1 cellular context compared by ENCODE assay signal in genomic region chr5:172834570-172835245, GRCh38.
TF ChIP-seq lines count a peak whose summit lies in the region.

No MANE protein-coding gene starts in this region.

TF ChIP-seq in HepG2, 621 proteins besides CTCF, POLR2A, EP300 and RAD21 (continued from another document and continues in another):
- TF ChIP-seq ZBTB42 (CRISPR knock-in tag; IDR thresholded peaks at IDR 0.05) (0 out of 2 replicates have a peak, but pooled peaks have one; percentile 41), GMEB2 (CRISPR knock-in tag; IDR thresholded peaks at IDR 0.05; ENCODE audit: low read depth) (no peak), ZFP36L2 (CRISPR knock-in tag; IDR thresholded peaks at IDR 0.05) (no peak), ZNF781 (CRISPR knock-in tag; IDR thresholded peaks at IDR 0.05; ENCODE audit: borderline replicate concordance, not compliant biosample characterization) (no peak), ZNF605 (CRISPR knock-in tag; IDR thresholded peaks at IDR 0.05) (no peak), HNRNPLL (IDR thresholded peaks at IDR 0.05; ENCODE audit: low read depth, low read length, poor library complexity, severe bottlenecking) (peak; percentile 17), GLMP (CRISPR knock-in tag; IDR thresholded peaks at IDR 0.05; ENCODE audit: borderline replicate concordance) (no peak), ATRX (CRISPR knock-in tag; IDR thresholded peaks at IDR 0.05; ENCODE audit: borderline replicate concordance) (no peak), ZNF607 (CRISPR knock-in tag; IDR thresholded peaks at IDR 0.05; ENCODE audit: borderline replicate concordance) (no peak), POLR2G (IDR thresholded peaks at IDR 0.05; ENCODE audit: low read depth, low read length) (no peak), MAFK (conservative IDR thresholded peaks at IDR 0.05 in 1 of 2, IDR thresholded peaks at IDR 0.05 in 1 of 2; ENCODE audit: low read length in 2 of 2) (no peak), ZNF761 (CRISPR knock-in tag; conservative IDR thresholded peaks at IDR 0.05) (no peak), HOXA9 (CRISPR knock-in tag; IDR thresholded peaks at IDR 0.05; ENCODE audit: borderline replicate concordance) (no peak), MXD4 (CRISPR knock-in tag; IDR thresholded peaks at IDR 0.05) (no peak), TAF15 (IDR thresholded peaks at IDR 0.05; ENCODE audit: low read depth, low read length, poor library complexity, severe bottlenecking) (peak; percentile 55), MYC (CRISPR knock-in tag; IDR thresholded peaks at IDR 0.05; ENCODE audit: borderline replicate concordance) (peak; percentile 49; the same call in 1 of the 2 replicates), ZFP1 (CRISPR knock-in tag; IDR thresholded peaks at IDR 0.05) (no peak), TBX2 (CRISPR knock-in tag; IDR thresholded peaks at IDR 0.05; ENCODE audit: borderline replicate concordance) (no peak), HDAC6 (IDR thresholded peaks at IDR 0.05; ENCODE audit: low read depth, low read length) (no peak), ZNF574 (CRISPR knock-in tag; IDR thresholded peaks at IDR 0.05) (no peak), ZNF264 (CRISPR knock-in tag; IDR thresholded peaks at IDR 0.05) (no peak), IRX3 (CRISPR knock-in tag; IDR thresholded peaks at IDR 0.05; ENCODE audit: borderline replicate concordance, low read depth) (no peak), ZBTB10 (CRISPR knock-in tag; IDR thresholded peaks at IDR 0.05; ENCODE audit: borderline replicate concordance) (no peak), ZFP36 (IDR thresholded peaks at IDR 0.05; ENCODE audit: borderline replicate concordance, low read depth, low read length, partially characterized antibody) (no peak)
- TF ChIP-seq, protein P1, sequence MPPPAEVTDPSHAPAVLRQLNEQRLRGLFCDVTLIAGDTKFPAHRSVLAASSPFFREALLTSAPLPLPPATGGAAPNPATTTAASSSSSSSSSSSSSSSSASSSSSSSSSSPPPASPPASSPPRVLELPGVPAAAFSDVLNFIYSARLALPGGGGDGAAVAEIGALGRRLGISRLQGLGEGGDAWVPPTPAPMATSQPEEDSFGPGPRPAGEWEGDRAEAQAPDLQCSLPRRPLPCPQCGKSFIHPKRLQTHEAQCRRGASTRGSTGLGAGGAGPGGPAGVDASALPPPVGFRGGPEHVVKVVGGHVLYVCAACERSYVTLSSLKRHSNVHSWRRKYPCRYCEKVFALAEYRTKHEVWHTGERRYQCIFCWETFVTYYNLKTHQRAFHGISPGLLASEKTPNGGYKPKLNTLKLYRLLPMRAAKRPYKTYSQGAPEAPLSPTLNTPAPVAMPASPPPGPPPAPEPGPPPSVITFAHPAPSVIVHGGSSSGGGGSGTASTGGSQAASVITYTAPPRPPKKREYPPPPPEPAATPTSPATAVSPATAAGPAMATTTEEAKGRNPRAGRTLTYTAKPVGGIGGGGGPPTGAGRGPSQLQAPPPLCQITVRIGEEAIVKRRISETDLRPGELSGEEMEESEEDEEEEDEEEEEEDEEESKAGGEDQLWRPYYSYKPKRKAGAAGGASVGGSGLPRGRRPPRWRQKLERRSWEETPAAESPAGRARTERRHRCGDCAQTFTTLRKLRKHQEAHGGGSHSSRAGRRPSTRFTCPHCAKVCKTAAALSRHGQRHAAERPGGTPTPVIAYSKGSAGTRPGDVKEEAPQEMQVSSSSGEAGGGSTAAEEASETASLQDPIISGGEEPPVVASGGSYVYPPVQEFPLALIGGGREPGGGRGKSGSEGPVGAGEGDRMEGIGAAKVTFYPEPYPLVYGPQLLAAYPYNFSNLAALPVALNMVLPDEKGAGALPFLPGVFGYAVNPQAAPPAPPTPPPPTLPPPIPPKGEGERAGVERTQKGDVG (CRISPR knock-in tag; IDR thresholded peaks at IDR 0.05; ENCODE audit: borderline replicate concordance), result no peak
- TF ChIP-seq, protein P2, sequence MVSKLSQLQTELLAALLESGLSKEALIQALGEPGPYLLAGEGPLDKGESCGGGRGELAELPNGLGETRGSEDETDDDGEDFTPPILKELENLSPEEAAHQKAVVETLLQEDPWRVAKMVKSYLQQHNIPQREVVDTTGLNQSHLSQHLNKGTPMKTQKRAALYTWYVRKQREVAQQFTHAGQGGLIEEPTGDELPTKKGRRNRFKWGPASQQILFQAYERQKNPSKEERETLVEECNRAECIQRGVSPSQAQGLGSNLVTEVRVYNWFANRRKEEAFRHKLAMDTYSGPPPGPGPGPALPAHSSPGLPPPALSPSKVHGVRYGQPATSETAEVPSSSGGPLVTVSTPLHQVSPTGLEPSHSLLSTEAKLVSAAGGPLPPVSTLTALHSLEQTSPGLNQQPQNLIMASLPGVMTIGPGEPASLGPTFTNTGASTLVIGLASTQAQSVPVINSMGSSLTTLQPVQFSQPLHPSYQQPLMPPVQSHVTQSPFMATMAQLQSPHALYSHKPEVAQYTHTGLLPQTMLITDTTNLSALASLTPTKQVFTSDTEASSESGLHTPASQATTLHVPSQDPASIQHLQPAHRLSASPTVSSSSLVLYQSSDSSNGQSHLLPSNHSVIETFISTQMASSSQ (IDR thresholded peaks at IDR 0.05; ENCODE audit: low read depth), result no peak
- TF ChIP-seq, protein P2 (CRISPR knock-in tag; IDR thresholded peaks at IDR 0.05; ENCODE audit: borderline replicate concordance), result no peak
- TF ChIP-seq, protein P3, sequence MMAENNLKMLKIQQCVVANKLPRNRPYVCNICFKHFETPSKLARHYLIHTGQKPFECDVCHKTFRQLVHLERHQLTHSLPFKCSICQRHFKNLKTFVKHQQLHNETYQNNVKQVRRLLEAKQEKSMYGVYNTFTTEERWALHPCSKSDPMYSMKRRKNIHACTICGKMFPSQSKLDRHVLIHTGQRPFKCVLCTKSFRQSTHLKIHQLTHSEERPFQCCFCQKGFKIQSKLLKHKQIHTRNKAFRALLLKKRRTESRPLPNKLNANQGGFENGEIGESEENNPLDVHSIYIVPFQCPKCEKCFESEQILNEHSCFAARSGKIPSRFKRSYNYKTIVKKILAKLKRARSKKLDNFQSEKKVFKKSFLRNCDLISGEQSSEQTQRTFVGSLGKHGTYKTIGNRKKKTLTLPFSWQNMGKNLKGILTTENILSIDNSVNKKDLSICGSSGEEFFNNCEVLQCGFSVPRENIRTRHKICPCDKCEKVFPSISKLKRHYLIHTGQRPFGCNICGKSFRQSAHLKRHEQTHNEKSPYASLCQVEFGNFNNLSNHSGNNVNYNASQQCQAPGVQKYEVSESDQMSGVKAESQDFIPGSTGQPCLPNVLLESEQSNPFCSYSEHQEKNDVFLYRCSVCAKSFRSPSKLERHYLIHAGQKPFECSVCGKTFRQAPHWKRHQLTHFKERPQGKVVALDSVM (CRISPR knock-in tag; IDR thresholded peaks at IDR 0.05), result no peak
- TF ChIP-seq, protein P4, sequence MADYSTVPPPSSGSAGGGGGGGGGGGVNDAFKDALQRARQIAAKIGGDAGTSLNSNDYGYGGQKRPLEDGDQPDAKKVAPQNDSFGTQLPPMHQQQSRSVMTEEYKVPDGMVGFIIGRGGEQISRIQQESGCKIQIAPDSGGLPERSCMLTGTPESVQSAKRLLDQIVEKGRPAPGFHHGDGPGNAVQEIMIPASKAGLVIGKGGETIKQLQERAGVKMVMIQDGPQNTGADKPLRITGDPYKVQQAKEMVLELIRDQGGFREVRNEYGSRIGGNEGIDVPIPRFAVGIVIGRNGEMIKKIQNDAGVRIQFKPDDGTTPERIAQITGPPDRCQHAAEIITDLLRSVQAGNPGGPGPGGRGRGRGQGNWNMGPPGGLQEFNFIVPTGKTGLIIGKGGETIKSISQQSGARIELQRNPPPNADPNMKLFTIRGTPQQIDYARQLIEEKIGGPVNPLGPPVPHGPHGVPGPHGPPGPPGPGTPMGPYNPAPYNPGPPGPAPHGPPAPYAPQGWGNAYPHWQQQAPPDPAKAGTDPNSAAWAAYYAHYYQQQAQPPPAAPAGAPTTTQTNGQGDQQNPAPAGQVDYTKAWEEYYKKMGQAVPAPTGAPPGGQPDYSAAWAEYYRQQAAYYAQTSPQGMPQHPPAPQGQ (CRISPR knock-in tag; IDR thresholded peaks at IDR 0.05; ENCODE audit: borderline replicate concordance), result no peak
